ENCODE assay signal across 13 cellular contexts in genomic region chr17:57923182-57923872, GRCh38.
"Had no signal": no experiment of that assay in that cellular context is flagged by ENCODE, and none has a peak within 500 bp of the region (broad histone marks: within the 10 kb centered on the region; RNA-seq: fewer than 3 reads in every experiment).

No MANE protein-coding gene starts in this region.

- H3K27me3 ChIP-seq: hepatocyte, right atrium auricular region, suprapubic skin had no signal

- H3K36me3 ChIP-seq: right atrium auricular region, suprapubic skin had no signal

- H3K4me3 ChIP-seq: hepatocyte, right atrium auricular region, smooth muscle cell, suprapubic skin had no signal

- DNase-seq: activated CD4-positive, alpha-beta T cell treated with anti-CD3 and anti-CD28 coated beads, Interleukin-2, amount 50 U/mL, for 4 hours; activated CD4-positive, CD25-positive, alpha-beta regulatory T cell treated with anti-CD3 and anti-CD28 coated beads, Interleukin-2, amount 50 U/mL, for 72 hours; activated naive CD4-positive, alpha-beta T cell; activated T-cell treated with anti-CD3 and anti-CD28 coated beads, Interleukin-2, amount 50 U/mL, for 72 hours; central memory CD4-positive, alpha-beta T cell; cortex of kidney; effector memory CD4-positive, alpha-beta T cell; kidney; stimulated activated naive B cell treated with anti-CD40 and anti-IgM and Interleukin-4, amounts not matched to agents 10 μg/mL and 1 μg/mL and 100 μg/mL, for 72 hours had no signal

- ATAC-seq: activated T-cell treated with anti-CD3 and anti-CD28 coated beads, Interleukin-2, amount 50 U/mL, for 72 hours; stimulated activated naive B cell treated with anti-CD40 and anti-IgM and Interleukin-4, amounts not matched to agents 10 μg/mL and 1 μg/mL and 100 μg/mL, for 72 hours had no signal

- H3K27ac ChIP-seq: hepatocyte, suprapubic skin had no signal

- H3K4me2 ChIP-seq: hepatocyte, smooth muscle cell had no signal

- H3K9me3 ChIP-seq: right atrium auricular region, suprapubic skin had no signal
